In the genomic region with DNA sequence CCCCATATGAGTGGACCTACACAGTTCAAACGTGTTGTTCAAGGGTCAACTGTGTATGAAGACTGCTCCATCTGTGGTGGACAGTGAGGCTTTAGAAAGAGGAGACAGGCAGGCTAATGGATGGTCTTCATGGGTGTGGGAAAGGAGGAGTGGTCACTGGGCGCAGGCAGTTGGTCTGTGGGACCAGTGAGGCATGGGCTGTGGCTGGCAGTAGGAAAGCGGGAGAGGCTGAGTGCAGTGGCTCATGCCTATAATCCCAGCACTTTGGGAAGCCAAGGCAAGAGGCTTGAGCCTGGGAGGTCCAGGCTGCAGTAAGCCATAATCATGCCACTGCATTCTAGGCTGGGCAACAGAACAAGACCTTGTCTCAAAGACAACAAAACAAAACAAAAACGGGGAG, we compare ENCODE assay signal across 1 cellular context.
TF ChIP-seq lines count a peak whose summit lies in the region.

No MANE protein-coding gene starts in this region.

TF ChIP-seq in GM23338, 12 proteins besides CTCF, POLR2A, EP300 and RAD21 (continued from another document):
- TF ChIP-seq POLR2AphosphoS5 (IDR thresholded peaks at IDR 0.05; ENCODE audit: low read depth) = no peak
- TF ChIP-seq JUNB (IDR thresholded peaks at IDR 0.05; ENCODE audit: unreplicated experiment) = no peak
- TF ChIP-seq EZH2 (IDR thresholded peaks at IDR 0.05; ENCODE audit: low read depth, unreplicated experiment) = no peak
- TF ChIP-seq STAT1 (IDR thresholded peaks at IDR 0.05; ENCODE audit: unreplicated experiment) = no peak
- TF ChIP-seq, protein P1, sequence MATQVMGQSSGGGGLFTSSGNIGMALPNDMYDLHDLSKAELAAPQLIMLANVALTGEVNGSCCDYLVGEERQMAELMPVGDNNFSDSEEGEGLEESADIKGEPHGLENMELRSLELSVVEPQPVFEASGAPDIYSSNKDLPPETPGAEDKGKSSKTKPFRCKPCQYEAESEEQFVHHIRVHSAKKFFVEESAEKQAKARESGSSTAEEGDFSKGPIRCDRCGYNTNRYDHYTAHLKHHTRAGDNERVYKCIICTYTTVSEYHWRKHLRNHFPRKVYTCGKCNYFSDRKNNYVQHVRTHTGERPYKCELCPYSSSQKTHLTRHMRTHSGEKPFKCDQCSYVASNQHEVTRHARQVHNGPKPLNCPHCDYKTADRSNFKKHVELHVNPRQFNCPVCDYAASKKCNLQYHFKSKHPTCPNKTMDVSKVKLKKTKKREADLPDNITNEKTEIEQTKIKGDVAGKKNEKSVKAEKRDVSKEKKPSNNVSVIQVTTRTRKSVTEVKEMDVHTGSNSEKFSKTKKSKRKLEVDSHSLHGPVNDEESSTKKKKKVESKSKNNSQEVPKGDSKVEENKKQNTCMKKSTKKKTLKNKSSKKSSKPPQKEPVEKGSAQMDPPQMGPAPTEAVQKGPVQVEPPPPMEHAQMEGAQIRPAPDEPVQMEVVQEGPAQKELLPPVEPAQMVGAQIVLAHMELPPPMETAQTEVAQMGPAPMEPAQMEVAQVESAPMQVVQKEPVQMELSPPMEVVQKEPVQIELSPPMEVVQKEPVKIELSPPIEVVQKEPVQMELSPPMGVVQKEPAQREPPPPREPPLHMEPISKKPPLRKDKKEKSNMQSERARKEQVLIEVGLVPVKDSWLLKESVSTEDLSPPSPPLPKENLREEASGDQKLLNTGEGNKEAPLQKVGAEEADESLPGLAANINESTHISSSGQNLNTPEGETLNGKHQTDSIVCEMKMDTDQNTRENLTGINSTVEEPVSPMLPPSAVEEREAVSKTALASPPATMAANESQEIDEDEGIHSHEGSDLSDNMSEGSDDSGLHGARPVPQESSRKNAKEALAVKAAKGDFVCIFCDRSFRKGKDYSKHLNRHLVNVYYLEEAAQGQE (IDR thresholded peaks at IDR 0.05; ENCODE audit: unreplicated experiment) = no peak
